ENCODE assay signal across 20 cellular contexts in the genomic region with DNA sequence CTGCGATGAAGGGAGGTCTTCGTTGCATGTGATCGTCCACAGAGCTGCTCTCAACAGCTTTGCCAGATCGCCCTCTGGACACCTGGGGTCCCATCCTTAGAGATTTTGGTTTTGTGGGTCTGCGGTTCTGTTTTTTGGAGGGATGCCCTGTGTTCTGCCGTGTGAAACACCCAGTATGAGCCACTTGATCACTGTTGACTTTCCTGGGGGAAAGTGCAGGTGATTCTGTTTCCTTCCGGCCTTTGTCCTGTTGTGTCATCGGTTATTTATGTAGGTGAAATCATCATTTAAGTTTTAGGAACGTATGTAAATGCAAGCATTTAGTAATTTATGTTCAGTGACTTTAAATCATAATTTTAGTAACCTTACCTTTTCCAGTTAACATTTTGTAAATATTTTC. TPM values are rescaled to one million over a fixed set of nuclear protein-coding genes. Genes with fewer than 3 reads are reported as not detected.
DNase-seq lines count a peak whose midpoint lies in the region; ATAC-seq and TF ChIP-seq lines count a peak whose summit lies in the region.
"Had no signal": no experiment of that assay in that cellular context is flagged by ENCODE, and none has a peak within 500 bp of the region (broad histone marks: within the 10 kb centered on the region; RNA-seq: fewer than 3 reads in every experiment).

No MANE protein-coding gene starts in this region.

- ATAC-seq in PC-3 (peak; percentile 86), gastrocnemius medialis (peak in 1 of 2 donors; percentile 25), GM19023 (IDR thresholded peaks at IDR 0.05; ENCODE audit: unreplicated experiment) (no peak)
- ATAC-seq: A549, K562 had no signal

- H3K27me3 ChIP-seq in PC-3 (ENCODE audit: low read length) (no peaks in the 10 kb centered on the region), liver (ENCODE audit: control insufficient read depth in 4 of 4, insufficient read depth in 4 of 4, low read length in 3 of 4) (no peaks in the 10 kb centered on the region), gastrocnemius medialis (no peaks in the 10 kb centered on the region)
- H3K27me3 ChIP-seq: MG63 had no signal

- H3K27ac ChIP-seq in PC-3 (ENCODE audit: low read length) (peak overlapping the region; percentile 86), liver (ENCODE audit: low read depth in 1 of 2, low read length in 2 of 2) (peak overlapping the region; percentile 91 to 93), gastrocnemius medialis (peak overlapping the region; percentile 95 to 98 (median 96))
- H3K27ac ChIP-seq: A549, GM23248 had no signal

- intact Hi-C loops in PC-3 (cut with micrococcal nuclease), result no loop called here
- intact Hi-C loops in gastrocnemius medialis (cut with DNase I; ENCODE audit: low total_unique reads), result loop anchor here (2.0 to 10.0 kb wide), 4 partner anchors 96 to 1400 kb away; a partner anchor contains a TSS

- no TSS peak for BruUV-seq in PC-3 (replicated peaks; lab: Mats Ljungman, UMichigan)

- H3K4me3 ChIP-seq in PC-3 (ENCODE audit: low read length) (no peak overlapping the region), liver (ENCODE audit: low read depth in 1 of 3, low read length in 3 of 3) (no peak overlapping the region), gastrocnemius medialis (peak overlapping the region in 1 of 4 donors; percentile 27)
- H3K4me3 ChIP-seq: A549, GM23248, K562, MG63 had no signal

- CTCF ChIA-PET in PC-3 (lab: Charles Lee), result no interaction called here

- H2AFZ ChIP-seq in PC-3 (ENCODE audit: low read length), result no peak overlapping the region
- H2AFZ ChIP-seq: GM23248 had no signal

- TF ChIP-seq RAD21 in liver (IDR thresholded peaks at IDR 0.05), result peak; percentile 34 to 35

- H4K20me1 ChIP-seq in PC-3 (ENCODE audit: low read length), result no peaks in the 10 kb centered on the region

- H3K36me3 ChIP-seq in PC-3 (ENCODE audit: low read depth, low read length) (peaks cover 13% of the 10 kb centered on the region; the same call in 1 of the 2 replicates), liver (ENCODE audit: control insufficient read depth in 4 of 4, insufficient read depth in 3 of 4, low read depth in 1 of 4, low read length in 3 of 4) (peaks cover 12 to 55% (median 50%) of the 10 kb centered on the region in 4 donors), gastrocnemius medialis (peaks cover 2 to 53% of the 10 kb centered on the region in 2 donors)

- WGBS in liver, result 50% methylated on average over 9 of the region's 9 CpGs

- no peaks in the 10 kb centered on the region for H3K79me2 ChIP-seq in PC-3 (ENCODE audit: low read length)

- TF ChIP-seq CTCF in PC-3 (conservative IDR thresholded peaks at IDR 0.05; ENCODE audit: low read depth, low read length) (no peak), liver (IDR thresholded peaks at IDR 0.05; ENCODE audit: low read depth, low read length, missing input control) (no peak), gastrocnemius medialis (IDR thresholded peaks at IDR 0.05 in 4 of 5, conservative IDR thresholded peaks at IDR 0.05 in 1 of 5) (no peak)

- no peaks in the 10 kb centered on the region for H3K9me2 ChIP-seq in PC-3 (replicated peaks; ENCODE audit: low read length)

- H3K9ac ChIP-seq in PC-3 (ENCODE audit: low read length) (peak overlapping the region; percentile 54), liver (ENCODE audit: low read depth in 1 of 2, low read length in 2 of 2) (peak overlapping the region; percentile 22 to 32)
- H3K9ac ChIP-seq: GM23248 had no signal

- in situ Hi-C loops in gastrocnemius medialis (cut with MboI; ENCODE audit: low sequenced_read_pairs in 4 of 4), result no loop called here

- POLR2A ChIA-PET in PC-3 (lab: Charles Lee; ENCODE audit: unreplicated experiment), result no interaction called here

- TF ChIP-seq POLR2A in gastrocnemius medialis (IDR thresholded peaks at IDR 0.05), result peak in 1 of 2 donors; percentile 54

- DNase-seq in PC-3 (peak; percentile 78), dermis microvascular lymphatic vessel endothelial cell (ENCODE audit: low read depth in 2 of 2) (peak; percentile 16 to 50), gastrocnemius medialis (peak in 1 of 2 donors; percentile 32), foreskin melanocyte (no peak), HCEC 1CT (no peak)
- DNase-seq: DMS79, GM23248, H9, MG63, NCI-H1048, NCI-H2081 treated with DMSO at 0.1 percent for 48 hours, NCI-H2171 treated with DMSO at 0.1 percent for 48 hours, NCI-H524 treated with DMSO at 0.1 percent for 48 hours, NCI-H82, OCI-M1, Right ventricle myocardium superior had no signal

- H3F3A ChIP-seq in PC-3 (ENCODE audit: low read length, unreplicated experiment), result no peaks in the 10 kb centered on the region

- H3K4me1 ChIP-seq in PC-3 (ENCODE audit: insufficient read depth, low read length) (peaks cover 23% of the 10 kb centered on the region), liver (ENCODE audit: control insufficient read depth in 4 of 4, insufficient read depth in 4 of 4, low read length in 3 of 4) (peaks cover 0 to 21% (median 6%) of the 10 kb centered on the region in 4 donors), gastrocnemius medialis (peaks cover 20 to 39% of the 10 kb centered on the region in 2 donors)
- H3K4me1 ChIP-seq: A549 had no signal

- no peaks in the 10 kb centered on the region for H3K9me3 ChIP-seq in PC-3 (ENCODE audit: low read length)
- no peaks in the 10 kb centered on the region for H3K9me3 ChIP-seq in liver (ENCODE audit: control insufficient read depth in 4 of 4, low read length in 3 of 4)
- H3K9me3 ChIP-seq in gastrocnemius medialis, result no peaks in the 10 kb centered on the region
- H3K9me3 ChIP-seq: A549, MG63 had no signal

- peak overlapping the region; percentile 53 for H3K4me2 ChIP-seq in PC-3 (ENCODE audit: low read length)
- H3K4me2 ChIP-seq: A549 had no signal

TF ChIP-seq in liver, 16 proteins besides CTCF, POLR2A, EP300 and RAD21 (continues in another document):
- TF ChIP-seq EGR1 (IDR thresholded peaks at IDR 0.05; ENCODE audit: low read depth in 2 of 2), result peak; percentile 20 to 57
- TF ChIP-seq YY1 (IDR thresholded peaks at IDR 0.05), result peak; percentile 64
- TF ChIP-seq SP1 (IDR thresholded peaks at IDR 0.05), result peak; percentile 82
- no peak for TF ChIP-seq TAF1 (conservative IDR thresholded peaks at IDR 0.05)
- peak; percentile 94 to 97 for TF ChIP-seq HNF4A (conservative IDR thresholded peaks at IDR 0.05)
- TF ChIP-seq, protein P1, sequence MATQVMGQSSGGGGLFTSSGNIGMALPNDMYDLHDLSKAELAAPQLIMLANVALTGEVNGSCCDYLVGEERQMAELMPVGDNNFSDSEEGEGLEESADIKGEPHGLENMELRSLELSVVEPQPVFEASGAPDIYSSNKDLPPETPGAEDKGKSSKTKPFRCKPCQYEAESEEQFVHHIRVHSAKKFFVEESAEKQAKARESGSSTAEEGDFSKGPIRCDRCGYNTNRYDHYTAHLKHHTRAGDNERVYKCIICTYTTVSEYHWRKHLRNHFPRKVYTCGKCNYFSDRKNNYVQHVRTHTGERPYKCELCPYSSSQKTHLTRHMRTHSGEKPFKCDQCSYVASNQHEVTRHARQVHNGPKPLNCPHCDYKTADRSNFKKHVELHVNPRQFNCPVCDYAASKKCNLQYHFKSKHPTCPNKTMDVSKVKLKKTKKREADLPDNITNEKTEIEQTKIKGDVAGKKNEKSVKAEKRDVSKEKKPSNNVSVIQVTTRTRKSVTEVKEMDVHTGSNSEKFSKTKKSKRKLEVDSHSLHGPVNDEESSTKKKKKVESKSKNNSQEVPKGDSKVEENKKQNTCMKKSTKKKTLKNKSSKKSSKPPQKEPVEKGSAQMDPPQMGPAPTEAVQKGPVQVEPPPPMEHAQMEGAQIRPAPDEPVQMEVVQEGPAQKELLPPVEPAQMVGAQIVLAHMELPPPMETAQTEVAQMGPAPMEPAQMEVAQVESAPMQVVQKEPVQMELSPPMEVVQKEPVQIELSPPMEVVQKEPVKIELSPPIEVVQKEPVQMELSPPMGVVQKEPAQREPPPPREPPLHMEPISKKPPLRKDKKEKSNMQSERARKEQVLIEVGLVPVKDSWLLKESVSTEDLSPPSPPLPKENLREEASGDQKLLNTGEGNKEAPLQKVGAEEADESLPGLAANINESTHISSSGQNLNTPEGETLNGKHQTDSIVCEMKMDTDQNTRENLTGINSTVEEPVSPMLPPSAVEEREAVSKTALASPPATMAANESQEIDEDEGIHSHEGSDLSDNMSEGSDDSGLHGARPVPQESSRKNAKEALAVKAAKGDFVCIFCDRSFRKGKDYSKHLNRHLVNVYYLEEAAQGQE (IDR thresholded peaks at IDR 0.05), result peak; percentile 79
- peak; percentile 89 to 93 for TF ChIP-seq JUND (IDR thresholded peaks at IDR 0.05)
- peak; percentile 93 for TF ChIP-seq FOXA2 (IDR thresholded peaks at IDR 0.05)
- peak in 1 of 2 donors; percentile 83 for TF ChIP-seq GABPA (IDR thresholded peaks at IDR 0.05 in 1 of 2, conservative IDR thresholded peaks at IDR 0.05 in 1 of 2)
- TF ChIP-seq, protein P2, sequence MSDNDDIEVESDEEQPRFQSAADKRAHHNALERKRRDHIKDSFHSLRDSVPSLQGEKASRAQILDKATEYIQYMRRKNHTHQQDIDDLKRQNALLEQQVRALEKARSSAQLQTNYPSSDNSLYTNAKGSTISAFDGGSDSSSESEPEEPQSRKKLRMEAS (IDR thresholded peaks at IDR 0.05), result peak; percentile 71
- TF ChIP-seq FOXA1 (IDR thresholded peaks at IDR 0.05), result peak; percentile 93
- TF ChIP-seq, protein P3, sequence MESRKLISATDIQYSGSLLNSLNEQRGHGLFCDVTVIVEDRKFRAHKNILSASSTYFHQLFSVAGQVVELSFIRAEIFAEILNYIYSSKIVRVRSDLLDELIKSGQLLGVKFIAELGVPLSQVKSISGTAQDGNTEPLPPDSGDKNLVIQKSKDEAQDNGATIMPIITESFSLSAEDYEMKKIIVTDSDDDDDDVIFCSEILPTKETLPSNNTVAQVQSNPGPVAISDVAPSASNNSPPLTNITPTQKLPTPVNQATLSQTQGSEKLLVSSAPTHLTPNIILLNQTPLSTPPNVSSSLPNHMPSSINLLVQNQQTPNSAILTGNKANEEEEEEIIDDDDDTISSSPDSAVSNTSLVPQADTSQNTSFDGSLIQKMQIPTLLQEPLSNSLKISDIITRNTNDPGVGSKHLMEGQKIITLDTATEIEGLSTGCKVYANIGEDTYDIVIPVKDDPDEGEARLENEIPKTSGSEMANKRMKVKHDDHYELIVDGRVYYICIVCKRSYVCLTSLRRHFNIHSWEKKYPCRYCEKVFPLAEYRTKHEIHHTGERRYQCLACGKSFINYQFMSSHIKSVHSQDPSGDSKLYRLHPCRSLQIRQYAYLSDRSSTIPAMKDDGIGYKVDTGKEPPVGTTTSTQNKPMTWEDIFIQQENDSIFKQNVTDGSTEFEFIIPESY (IDR thresholded peaks at IDR 0.05), result no peak
- TF ChIP-seq, protein P4, sequence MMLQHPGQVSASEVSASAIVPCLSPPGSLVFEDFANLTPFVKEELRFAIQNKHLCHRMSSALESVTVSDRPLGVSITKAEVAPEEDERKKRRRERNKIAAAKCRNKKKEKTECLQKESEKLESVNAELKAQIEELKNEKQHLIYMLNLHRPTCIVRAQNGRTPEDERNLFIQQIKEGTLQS (IDR thresholded peaks at IDR 0.05), result peak; percentile 82

RNA-seq across cellular contexts. Expression of a gene that starts 56.4 kb away (rescaled TPM):
- 0.29 and 10.2 TPM in 2 replicates for total RNA-seq in PC-3 (2014; rRNA removed)
- total RNA-seq in dermis microvascular lymphatic vessel endothelial cell, result 0.13 TPM in 1 of 2 replicates, not detected in the other
- 100 to 1,000 TPM in 1 of 2 donors, under 1 TPM in 1; 0.79 to 407 TPM for total RNA-seq in liver
- 1,000 to 10,000 TPM in 1 of 2 donors, 100 to 1,000 TPM in 1; 471 to 1,107 TPM for polyA plus RNA-seq in liver
- total RNA-seq in gastrocnemius medialis, result 1 to 10 TPM in 2 of 4 donors, under 1 TPM in 2; 0.78 to 1.4 (median 1.1) TPM
- total RNA-seq: GM23248 had no signal
- polyA plus RNA-seq: GM23248 had no signal

Comparison
In these comparisons a context has a peak if more than half of its experiments do, and no peak if none do; other contexts are left out.
1. DNase-seq: peak in PC-3 (single experiment) and dermis microvascular lymphatic vessel endothelial cell (2 of 2); none in foreskin melanocyte (single experiment) and HCEC 1CT (single experiment).
2. Peak in every context shown above with its lines, with median percentiles within 50 percentile points of each other: H3K27ac ChIP-seq.